In the genomic region with DNA sequence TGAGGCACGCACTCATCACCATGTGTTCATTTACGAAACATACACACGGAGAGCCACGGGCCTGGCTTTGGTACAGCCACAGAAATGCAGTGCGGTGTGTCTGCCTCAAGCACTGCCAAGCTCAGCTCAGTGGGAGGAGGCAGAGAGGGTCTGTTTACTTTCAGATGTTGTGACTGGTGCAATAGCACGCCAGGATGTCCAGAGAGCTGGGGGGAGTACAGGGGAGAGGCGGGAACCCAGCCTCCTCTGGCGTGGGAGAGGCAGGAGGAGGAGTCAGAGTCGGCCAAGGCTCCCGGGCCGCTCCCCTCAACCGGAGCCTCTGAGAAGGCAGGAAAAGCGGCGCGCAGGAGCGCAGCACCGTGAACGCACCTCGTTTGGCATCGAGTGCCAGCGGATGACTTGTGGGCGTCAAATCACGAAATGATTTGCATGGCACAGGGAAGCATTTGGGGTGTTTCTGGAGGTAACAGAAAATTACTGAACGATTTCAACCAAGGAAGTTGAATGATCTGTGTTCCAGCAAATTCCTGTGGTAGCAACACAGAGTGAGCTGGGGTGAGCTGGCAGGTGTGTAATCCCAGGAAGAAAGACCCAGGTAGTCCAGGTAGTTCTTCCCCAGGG, we compare ENCODE assay signal across 8 cellular contexts.
DNase-seq lines count a peak whose midpoint lies in the region; ATAC-seq and TF ChIP-seq lines count a peak whose summit lies in the region.

No MANE protein-coding gene starts in this region.

- no peak overlapping the region for H3K4me3 ChIP-seq in smooth muscle cell

- H4K20me1 ChIP-seq in smooth muscle cell (ENCODE audit: low read depth) = no peaks in the 10 kb centered on the region

- H3K9ac ChIP-seq in smooth muscle cell (ENCODE audit: low read depth) = no peak overlapping the region

- H3K27ac ChIP-seq in RWPE1 (peak overlapping the region; percentile 43), smooth muscle cell (ENCODE audit: low read depth) (peak overlapping the region; percentile 28)

- H3K4me2 ChIP-seq in smooth muscle cell = peak overlapping the region; percentile 43

- ATAC-seq in Right ventricle myocardium superior (ENCODE audit: poor library complexity) (peak; percentile 85), HG02840 (IDR thresholded peaks at IDR 0.05; ENCODE audit: low FRiP score, unreplicated experiment) (no peak), HG03520 (IDR thresholded peaks at IDR 0.05; ENCODE audit: unreplicated experiment) (no peak), GM21619 (IDR thresholded peaks at IDR 0.05; ENCODE audit: unreplicated experiment) (no peak), GM21447 (IDR thresholded peaks at IDR 0.05; ENCODE audit: unreplicated experiment) (no peak)

- H3K9me3 ChIP-seq in smooth muscle cell (replicated peaks; ENCODE audit: low read depth) = no peaks in the 10 kb centered on the region

- DNase-seq in HK-2 (ENCODE audit: unreplicated experiment) = peak; percentile 57
- DNase-seq in RWPE1 (ENCODE audit: low spot score) = peak; percentile 87
- DNase-seq in Right ventricle myocardium superior = peak; percentile 63
- DNase-seq in smooth muscle cell (lab: John Stamatoyannopoulos, UW; ENCODE audit: unreplicated experiment) = peak; percentile 12

- 56% methylated on average over 24 of the region's 24 CpGs for WGBS in smooth muscle cell (ENCODE audit: low lambda C conversion rate)

- intact Hi-C loops in Right ventricle myocardium superior (cut with DNase I) = no loop called here

- H3K27me3 ChIP-seq in smooth muscle cell (ENCODE audit: low read depth) = no peaks in the 10 kb centered on the region

- CTCF ChIA-PET in RWPE1 (lab: Yijun Ruan, JAX) = no interaction called here

- no peak overlapping the region for H2AFZ ChIP-seq in smooth muscle cell (ENCODE audit: low read depth)

- POLR2A ChIA-PET in RWPE1 (lab: Yijun Ruan, JAX; ENCODE audit: low non-redundant PET) = no interaction called here

- H3K36me3 ChIP-seq in smooth muscle cell (ENCODE audit: low read depth) = no peaks in the 10 kb centered on the region

- no peaks in the 10 kb centered on the region for H3K79me2 ChIP-seq in smooth muscle cell (ENCODE audit: low read depth)

- TF ChIP-seq CTCF in RWPE1 (conservative IDR thresholded peaks at IDR 0.05; ENCODE audit: low read depth) (no peak), smooth muscle cell (IDR thresholded peaks at IDR 0.05; ENCODE audit: borderline replicate concordance, insufficient read depth, poor library complexity, severe bottlenecking) (no peak)

- no peaks in the 10 kb centered on the region for H3K4me1 ChIP-seq in smooth muscle cell (ENCODE audit: low read depth)

- H3F3A ChIP-seq in smooth muscle cell (ENCODE audit: low read depth) = no peaks in the 10 kb centered on the region

Comparison
In these comparisons a context has a peak if more than half of its experiments do, and no peak if none do; other contexts are left out.
1. DNase-seq: peak in every context shown above with its lines; median percentile 87 in RWPE1; 63 in Right ventricle myocardium superior; 57 in HK-2; 12 in smooth muscle cell.